In genomic region chr1:83808536-83808935, GRCh38 we compare ENCODE assay signal across 27 cellular contexts.
"Had no signal": no experiment of that assay in that cellular context is flagged by ENCODE, and none has a peak within 500 bp of the region (broad histone marks: within the 10 kb centered on the region; RNA-seq: fewer than 3 reads in every experiment).

No MANE protein-coding gene starts in this region.

- H3K9me3 ChIP-seq: stomach, suprapubic skin, testis, thoracic aorta, thyroid gland, tibial artery, tibial nerve, transverse colon, upper lobe of left lung, upper lobe of right lung, uterus, vagina had no signal

- ATAC-seq: stimulated activated effector memory CD8-positive, alpha-beta T cell treated with anti-CD3 and anti-CD28 coated beads, Interleukin-12 subunit alpha, Interleukin-12 subunit beta, amount 100 ng/mL, for 72 hours; stimulated activated memory B cell treated with anti-CD40 and anti-IgM and Interleukin-4, amounts not matched to agents 10 μg/mL and 1 μg/mL and 100 μg/mL, for 72 hours; stimulated activated naive B cell treated with anti-CD40 and anti-IgM and Interleukin-4, amounts not matched to agents 10 μg/mL and 1 μg/mL and 100 μg/mL, for 72 hours; stimulated activated naive CD8-positive, alpha-beta T cell treated with anti-CD3 and anti-CD28 coated beads, Interleukin-15, amount 100 ng/mL, for 72 hours; stimulated activated naive CD8-positive, alpha-beta T cell treated with anti-CD3 and anti-CD28 coated beads, Interleukin-15, Interleukin-2, amounts not matched to agents 100 U/mL and 50 U/mL, for 24 hours; upper lobe of right lung had no signal

- H3K27ac ChIP-seq: stomach, suprapubic skin, testis, thoracic aorta, thyroid gland, tibial artery, tibial nerve, transverse colon, upper lobe of left lung, upper lobe of right lung, uterus, vagina had no signal

- DNase-seq: stimulated activated CD4-positive, alpha-beta T cell treated with anti-CD3 and anti-CD28 coated beads, Interleukin-2, amount 100 ng/mL, for 48 hours; stimulated activated CD4-positive, alpha-beta T cell treated with anti-CD3 and anti-CD28 coated beads, Interleukin-4, amount 100 ng/mL, for 1 hour; stimulated activated CD4-positive, alpha-beta T cell treated with anti-CD3 and anti-CD28 coated beads, Interleukin-4, amount 100 ng/mL, for 24 hours; stimulated activated CD4-positive, alpha-beta T cell treated with anti-CD3 and anti-CD28 coated beads, Interleukin-4, amount 100 ng/mL, for 4 hours; stimulated activated CD8-positive, alpha-beta memory T cell treated with anti-CD3 and anti-CD28 coated beads, Interleukin-4, amount 100 ng/mL, for 48 hours; stimulated activated naive B cell treated with anti-CD40 and anti-IgM and Interleukin-4, amounts not matched to agents 10 μg/mL and 1 μg/mL and 100 μg/mL, for 72 hours; stimulated activated naive CD4-positive, alpha-beta T cell; stimulated activated naive CD4-positive, alpha-beta T cell treated with Interleukin-2 at 50 U/mL for 16 hours; stimulated activated naive CD8-positive, alpha-beta T cell treated with anti-CD3 and anti-CD28 coated beads, Interleukin-15, amount 100 ng/mL, for 72 hours; stimulated activated naive CD8-positive, alpha-beta T cell treated with anti-CD3 and anti-CD28 coated beads, Interleukin-15, Interleukin-2, amounts not matched to agents 100 U/mL and 50 U/mL, for 24 hours; stomach; substantia nigra; testis; thyroid gland; tibial artery; transverse colon; trophoblast cell; upper lobe of left lung; upper lobe of right lung; uterus had no signal

- H3K4me1 ChIP-seq: stomach, suprapubic skin, testis, thyroid gland, tibial artery, tibial nerve, transverse colon, upper lobe of left lung, upper lobe of right lung, uterus, vagina had no signal

- FAIRE-seq: urothelium cell line had no signal

- H3K4me3 ChIP-seq: stomach, suprapubic skin, testis, thoracic aorta, thyroid gland, tibial artery, tibial nerve, transverse colon, upper lobe of left lung, upper lobe of right lung, uterus, vagina had no signal

- H3K36me3 ChIP-seq: stomach, suprapubic skin, thoracic aorta, thyroid gland, tibial artery, tibial nerve, transverse colon, upper lobe of left lung, upper lobe of right lung, uterus, vagina had no signal

- H3K27me3 ChIP-seq: stomach, suprapubic skin, testis, thyroid gland, tibial artery, tibial nerve, transverse colon, upper lobe of left lung, upper lobe of right lung, uterus, vagina had no signal
